2 cellular contexts compared by ENCODE assay signal in genomic region chr9:84754896-84755295, GRCh38.
TF ChIP-seq lines count a peak whose summit lies in the region.

No MANE protein-coding gene starts in this region.

TF ChIP-seq in IMR-90, 13 proteins besides CTCF, POLR2A, EP300 and RAD21:
- no peak for TF ChIP-seq MXI1 (IDR thresholded peaks at IDR 0.05; ENCODE audit: borderline replicate concordance, low read depth, low read length)
- no peak for TF ChIP-seq MAFK (IDR thresholded peaks at IDR 0.05; ENCODE audit: low read depth, low read length)
- no peak for TF ChIP-seq CEBPB (IDR thresholded peaks at IDR 0.05; ENCODE audit: low read depth, low read length)
- TF ChIP-seq SMC3 (IDR thresholded peaks at IDR 0.05; ENCODE audit: low read depth, low read length) = no peak
- no peak for TF ChIP-seq RCOR1 (IDR thresholded peaks at IDR 0.05; ENCODE audit: insufficient replicate concordance, low read length)
- no peak for TF ChIP-seq BHLHE40 (IDR thresholded peaks at IDR 0.05; ENCODE audit: low read depth, low read length)
- TF ChIP-seq FOS (IDR thresholded peaks at IDR 0.05; ENCODE audit: low read depth, low read length) = no peak
- no peak for TF ChIP-seq MAZ (IDR thresholded peaks at IDR 0.05; ENCODE audit: borderline replicate concordance, low read depth, low read length)
- TF ChIP-seq, protein P1, sequence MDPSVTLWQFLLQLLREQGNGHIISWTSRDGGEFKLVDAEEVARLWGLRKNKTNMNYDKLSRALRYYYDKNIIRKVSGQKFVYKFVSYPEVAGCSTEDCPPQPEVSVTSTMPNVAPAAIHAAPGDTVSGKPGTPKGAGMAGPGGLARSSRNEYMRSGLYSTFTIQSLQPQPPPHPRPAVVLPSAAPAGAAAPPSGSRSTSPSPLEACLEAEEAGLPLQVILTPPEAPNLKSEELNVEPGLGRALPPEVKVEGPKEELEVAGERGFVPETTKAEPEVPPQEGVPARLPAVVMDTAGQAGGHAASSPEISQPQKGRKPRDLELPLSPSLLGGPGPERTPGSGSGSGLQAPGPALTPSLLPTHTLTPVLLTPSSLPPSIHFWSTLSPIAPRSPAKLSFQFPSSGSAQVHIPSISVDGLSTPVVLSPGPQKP (IDR thresholded peaks at IDR 0.05; ENCODE audit: borderline replicate concordance, low read depth, low read length) = no peak
- TF ChIP-seq CHD1 (IDR thresholded peaks at IDR 0.05; ENCODE audit: low read depth, low read length) = no peak
- no peak for TF ChIP-seq USF2 (IDR thresholded peaks at IDR 0.05; ENCODE audit: low read depth, low read length)
- TF ChIP-seq RFX5 (IDR thresholded peaks at IDR 0.05; ENCODE audit: low read depth, low read length) = no peak
- TF ChIP-seq NFE2L2 (IDR thresholded peaks at IDR 0.05; ENCODE audit: low read depth, low read length) = no peak

TF ChIP-seq in GM12878, 131 proteins besides CTCF, POLR2A, EP300 and RAD21:
- TF ChIP-seq ESRRA (IDR thresholded peaks at IDR 0.05; ENCODE audit: low read length) = no peak
- no peak for TF ChIP-seq IRF3 (IDR thresholded peaks at IDR 0.05)
- no peak for TF ChIP-seq PML (IDR thresholded peaks at IDR 0.05; ENCODE audit: low read length)
- no peak for TF ChIP-seq ZBTB11 (CRISPR knock-in tag; IDR thresholded peaks at IDR 0.05)
- no peak for TF ChIP-seq SRF (IDR thresholded peaks at IDR 0.05; ENCODE audit: low read depth in 2 of 2, low read length in 2 of 2)
- TF ChIP-seq SREBF2 (IDR thresholded peaks at IDR 0.05; ENCODE audit: low read length) = no peak
- TF ChIP-seq FOS (IDR thresholded peaks at IDR 0.05; ENCODE audit: borderline replicate concordance, extremely low read depth, insufficient read length) = no peak
- TF ChIP-seq PKNOX1 (IDR thresholded peaks at IDR 0.05) = no peak
- no peak for TF ChIP-seq HCFC1 (IDR thresholded peaks at IDR 0.05; ENCODE audit: low read length)
- no peak for TF ChIP-seq ETV6 (conservative IDR thresholded peaks at IDR 0.05 in 1 of 2, IDR thresholded peaks at IDR 0.05 in 1 of 2; ENCODE audit: borderline replicate concordance in 1 of 2, low read depth in 1 of 2)
- no peak for TF ChIP-seq IKZF2 (IDR thresholded peaks at IDR 0.05)
- TF ChIP-seq CUX1 (IDR thresholded peaks at IDR 0.05; ENCODE audit: insufficient replicate concordance, low read depth, low read length) = no peak
- TF ChIP-seq, protein P1 (IDR thresholded peaks at IDR 0.05; ENCODE audit: low read depth, low read length) = no peak
- TF ChIP-seq STAT1 (conservative IDR thresholded peaks at IDR 0.05) = no peak
- TF ChIP-seq, protein P2, sequence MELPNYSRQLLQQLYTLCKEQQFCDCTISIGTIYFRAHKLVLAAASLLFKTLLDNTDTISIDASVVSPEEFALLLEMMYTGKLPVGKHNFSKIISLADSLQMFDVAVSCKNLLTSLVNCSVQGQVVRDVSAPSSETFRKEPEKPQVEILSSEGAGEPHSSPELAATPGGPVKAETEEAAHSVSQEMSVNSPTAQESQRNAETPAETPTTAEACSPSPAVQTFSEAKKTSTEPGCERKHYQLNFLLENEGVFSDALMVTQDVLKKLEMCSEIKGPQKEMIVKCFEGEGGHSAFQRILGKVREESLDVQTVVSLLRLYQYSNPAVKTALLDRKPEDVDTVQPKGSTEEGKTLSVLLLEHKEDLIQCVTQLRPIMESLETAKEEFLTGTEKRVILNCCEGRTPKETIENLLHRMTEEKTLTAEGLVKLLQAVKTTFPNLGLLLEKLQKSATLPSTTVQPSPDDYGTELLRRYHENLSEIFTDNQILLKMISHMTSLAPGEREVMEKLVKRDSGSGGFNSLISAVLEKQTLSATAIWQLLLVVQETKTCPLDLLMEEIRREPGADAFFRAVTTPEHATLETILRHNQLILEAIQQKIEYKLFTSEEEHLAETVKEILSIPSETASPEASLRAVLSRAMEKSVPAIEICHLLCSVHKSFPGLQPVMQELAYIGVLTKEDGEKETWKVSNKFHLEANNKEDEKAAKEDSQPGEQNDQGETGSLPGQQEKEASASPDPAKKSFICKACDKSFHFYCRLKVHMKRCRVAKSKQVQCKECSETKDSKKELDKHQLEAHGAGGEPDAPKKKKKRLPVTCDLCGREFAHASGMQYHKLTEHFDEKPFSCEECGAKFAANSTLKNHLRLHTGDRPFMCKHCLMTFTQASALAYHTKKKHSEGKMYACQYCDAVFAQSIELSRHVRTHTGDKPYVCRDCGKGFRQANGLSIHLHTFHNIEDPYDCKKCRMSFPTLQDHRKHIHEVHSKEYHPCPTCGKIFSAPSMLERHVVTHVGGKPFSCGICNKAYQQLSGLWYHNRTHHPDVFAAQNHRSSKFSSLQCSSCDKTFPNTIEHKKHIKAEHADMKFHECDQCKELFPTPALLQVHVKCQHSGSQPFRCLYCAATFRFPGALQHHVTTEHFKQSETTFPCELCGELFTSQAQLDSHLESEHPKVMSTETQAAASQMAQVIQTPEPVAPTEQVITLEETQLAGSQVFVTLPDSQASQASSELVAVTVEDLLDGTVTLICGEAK (IDR thresholded peaks at IDR 0.05; ENCODE audit: borderline replicate concordance) = no peak
- no peak for TF ChIP-seq NFXL1 (IDR thresholded peaks at IDR 0.05; ENCODE audit: borderline replicate concordance)
- TF ChIP-seq, protein P3, sequence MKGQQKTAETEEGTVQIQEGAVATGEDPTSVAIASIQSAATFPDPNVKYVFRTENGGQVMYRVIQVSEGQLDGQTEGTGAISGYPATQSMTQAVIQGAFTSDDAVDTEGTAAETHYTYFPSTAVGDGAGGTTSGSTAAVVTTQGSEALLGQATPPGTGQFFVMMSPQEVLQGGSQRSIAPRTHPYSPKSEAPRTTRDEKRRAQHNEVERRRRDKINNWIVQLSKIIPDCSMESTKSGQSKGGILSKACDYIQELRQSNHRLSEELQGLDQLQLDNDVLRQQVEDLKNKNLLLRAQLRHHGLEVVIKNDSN (IDR thresholded peaks at IDR 0.05; ENCODE audit: borderline replicate concordance, extremely low read length, insufficient read depth, low read depth, low read length) = no peak
- no peak for TF ChIP-seq RAD51 (IDR thresholded peaks at IDR 0.05)
TF ChIP-seq in GM12878: peak in this region for 0.
